ENCODE assay signal across 23 cellular contexts in genomic region chr7:85972504-85973141, GRCh38.
A peak's percentile ranks its signal among the peaks of the same experiment; 100 is the strongest.
DNase-seq lines count a peak whose midpoint lies in the region; ATAC-seq, FAIRE-seq and TF ChIP-seq lines count a peak whose summit lies in the region.
"Had no signal": no experiment of that assay in that cellular context is flagged by ENCODE, and none has a peak within 500 bp of the region (broad histone marks: within the 10 kb centered on the region; RNA-seq: fewer than 3 reads in every experiment).

No MANE protein-coding gene starts in this region.

- no peak for FAIRE-seq in frontal cortex (lab: Jason Lieb, UNC)
- FAIRE-seq: GM12892 had no signal

- H3K36me3 Mint-ChIP-seq in activated CD8-positive, alpha-beta T cell treated with anti-CD3 and anti-CD28 coated beads for 36 hours (ENCODE audit: low read depth): no peaks in the 10 kb centered on the region
- H3K36me3 Mint-ChIP-seq in activated CD8-positive, alpha-beta T cell treated with anti-CD3 and anti-CD28 coated beads, Interleukin-2, amount 10 ng/mL, durations not matched to agents 7 days and 5 days (ENCODE audit: low read depth): no peaks in the 10 kb centered on the region
- H3K36me3 Mint-ChIP-seq in stimulated activated naive B cell treated with anti-CD40 and anti-IgM and Interleukin-4, amounts not matched to agents 10 μg/mL and 1 μg/mL and 100 μg/mL, for 72 hours: no peaks in the 10 kb centered on the region

- H3K27me3 Mint-ChIP-seq in activated CD8-positive, alpha-beta T cell treated with anti-CD3 and anti-CD28 coated beads for 36 hours: no peaks in the 10 kb centered on the region
- H3K27me3 Mint-ChIP-seq in activated CD8-positive, alpha-beta T cell treated with anti-CD3 and anti-CD28 coated beads, Interleukin-2, amount 10 ng/mL, durations not matched to agents 7 days and 5 days (ENCODE audit: low read depth): no peaks in the 10 kb centered on the region
- H3K27me3 Mint-ChIP-seq in stimulated activated naive B cell treated with anti-CD40 and anti-IgM and Interleukin-4, amounts not matched to agents 10 μg/mL and 1 μg/mL and 100 μg/mL, for 72 hours: no peaks in the 10 kb centered on the region

- no peak for TF ChIP-seq CTCF in activated CD8-positive, alpha-beta T cell treated with anti-CD3 and anti-CD28 coated beads for 36 hours (IDR thresholded peaks at IDR 0.05)

- POLR2A ChIA-PET in activated CD8-positive, alpha-beta T cell treated with anti-CD3 and anti-CD28 coated beads for 36 hours (lab: Charles Lee): no interaction called here
- POLR2A ChIA-PET in activated CD8-positive, alpha-beta T cell treated with anti-CD3 and anti-CD28 coated beads, Interleukin-2, amount 10 ng/mL, durations not matched to agents 7 days and 5 days (lab: Charles Lee): no interaction called here

- no peak overlapping the region for H3K4me3 Mint-ChIP-seq in activated CD8-positive, alpha-beta T cell treated with anti-CD3 and anti-CD28 coated beads for 36 hours
- no peak overlapping the region for H3K4me3 Mint-ChIP-seq in activated CD8-positive, alpha-beta T cell treated with anti-CD3 and anti-CD28 coated beads, Interleukin-2, amount 10 ng/mL, durations not matched to agents 7 days and 5 days
- H3K4me3 Mint-ChIP-seq in stimulated activated naive B cell treated with anti-CD40 and anti-IgM and Interleukin-4, amounts not matched to agents 10 μg/mL and 1 μg/mL and 100 μg/mL, for 72 hours: no peak overlapping the region

- H3K4me1 Mint-ChIP-seq in activated CD8-positive, alpha-beta T cell treated with anti-CD3 and anti-CD28 coated beads for 36 hours (ENCODE audit: low read depth): no peaks in the 10 kb centered on the region
- no peaks in the 10 kb centered on the region for H3K4me1 Mint-ChIP-seq in activated CD8-positive, alpha-beta T cell treated with anti-CD3 and anti-CD28 coated beads, Interleukin-2, amount 10 ng/mL, durations not matched to agents 7 days and 5 days (ENCODE audit: low read depth)
- H3K4me1 Mint-ChIP-seq in stimulated activated naive B cell treated with anti-CD40 and anti-IgM and Interleukin-4, amounts not matched to agents 10 μg/mL and 1 μg/mL and 100 μg/mL, for 72 hours: no peaks in the 10 kb centered on the region

- no peaks in the 10 kb centered on the region for H3K9me3 Mint-ChIP-seq in activated CD8-positive, alpha-beta T cell treated with anti-CD3 and anti-CD28 coated beads for 36 hours
- peaks cover 4% of the 10 kb centered on the region for H3K9me3 Mint-ChIP-seq in activated CD8-positive, alpha-beta T cell treated with anti-CD3 and anti-CD28 coated beads, Interleukin-2, amount 10 ng/mL, durations not matched to agents 7 days and 5 days (ENCODE audit: insufficient read depth)
- no peaks in the 10 kb centered on the region for H3K9me3 Mint-ChIP-seq in stimulated activated naive B cell treated with anti-CD40 and anti-IgM and Interleukin-4, amounts not matched to agents 10 μg/mL and 1 μg/mL and 100 μg/mL, for 72 hours

- intact Hi-C loops in activated CD8-positive, alpha-beta T cell treated with anti-CD3 and anti-CD28 coated beads for 36 hours (cut with micrococcal nuclease): no loop called here

- peak; percentile 1 for DNase-seq in activated CD8-positive, alpha-beta T cell treated with anti-CD3 and anti-CD28 coated beads for 36 hours
- no peak for DNase-seq in activated CD8-positive, alpha-beta T cell treated with anti-CD3 and anti-CD28 coated beads, Interleukin-2, amount 10 ng/mL, durations not matched to agents 7 days and 5 days
- DNase-seq in mesenteric fat pad (ENCODE audit: low spot score): peak; percentile 80
- no peak for DNase-seq in stimulated activated naive B cell treated with anti-CD40 and anti-IgM and Interleukin-4, amounts not matched to agents 10 μg/mL and 1 μg/mL and 100 μg/mL, for 72 hours
- no peak for DNase-seq in SHP77 treated with DMSO at 0.1 percent for 48 hours (lab: John Stamatoyannopoulos, UW)
- DNase-seq in frontal cortex (ENCODE audit: low spot score in 2 of 2): no peak
- DNase-seq: 8988T; ACHN; Calu3; DND-41; H7; NCI-H1092 treated with DMSO at 0.1 percent for 48 hours; NCI-H1436 treated with DMSO at 0.1 percent for 48 hours; NCI-H187 treated with DMSO at 0.1 percent for 48 hours; NCI-H2171 treated with DMSO at 0.1 percent for 48 hours; NCI-H345; NCI-H510A treated with DMSO at 0.1 percent for 48 hours; NK-92 treated with Interleukin-12 subunit alpha and Interleukin-12 subunit beta, amount 100 ng/mL, for 24 hours; PC-9; Right ventricle myocardium superior had no signal

- ATAC-seq in activated CD8-positive, alpha-beta T cell treated with anti-CD3 and anti-CD28 coated beads for 36 hours: no peak
- ATAC-seq in activated CD8-positive, alpha-beta T cell treated with anti-CD3 and anti-CD28 coated beads, Interleukin-2, amount 10 ng/mL, durations not matched to agents 7 days and 5 days: no peak
- ATAC-seq in stimulated activated naive B cell treated with anti-CD40 and anti-IgM and Interleukin-4, amounts not matched to agents 10 μg/mL and 1 μg/mL and 100 μg/mL, for 72 hours (replicated peaks): peak; percentile 10 to 22
- ATAC-seq in HG03097 (IDR thresholded peaks at IDR 0.05; ENCODE audit: low FRiP score, unreplicated experiment) (no peak), HG02588 (IDR thresholded peaks at IDR 0.05; ENCODE audit: unreplicated experiment) (no peak)

- CTCF ChIA-PET in activated CD8-positive, alpha-beta T cell treated with anti-CD3 and anti-CD28 coated beads for 36 hours (lab: Charles Lee): no interaction called here
- CTCF ChIA-PET in activated CD8-positive, alpha-beta T cell treated with anti-CD3 and anti-CD28 coated beads, Interleukin-2, amount 10 ng/mL, durations not matched to agents 7 days and 5 days (lab: Charles Lee): no interaction called here

- no peak overlapping the region for H3K27ac Mint-ChIP-seq in activated CD8-positive, alpha-beta T cell treated with anti-CD3 and anti-CD28 coated beads for 36 hours
- H3K27ac Mint-ChIP-seq in activated CD8-positive, alpha-beta T cell treated with anti-CD3 and anti-CD28 coated beads, Interleukin-2, amount 10 ng/mL, durations not matched to agents 7 days and 5 days: no peak overlapping the region
- no peak overlapping the region for H3K27ac Mint-ChIP-seq in stimulated activated naive B cell treated with anti-CD40 and anti-IgM and Interleukin-4, amounts not matched to agents 10 μg/mL and 1 μg/mL and 100 μg/mL, for 72 hours

Comparison
In these comparisons a context has a peak if more than half of its experiments do, and no peak if none do; other contexts are left out.
1. DNase-seq: peak in activated CD8-positive, alpha-beta T cell treated with anti-CD3 and anti-CD28 coated beads for 36 hours (single experiment) and mesenteric fat pad (single experiment); none in activated CD8-positive, alpha-beta T cell treated with anti-CD3 and anti-CD28 coated beads, Interleukin-2, amount 10 ng/mL, durations not matched to agents 7 days and 5 days (single experiment), stimulated activated naive B cell treated with anti-CD40 and anti-IgM and Interleukin-4, amounts not matched to agents 10 μg/mL and 1 μg/mL and 100 μg/mL, for 72 hours (single experiment), SHP77 treated with DMSO at 0.1 percent for 48 hours (single experiment) and frontal cortex (0 of 2).
2. ATAC-seq: peak in stimulated activated naive B cell treated with anti-CD40 and anti-IgM and Interleukin-4, amounts not matched to agents 10 μg/mL and 1 μg/mL and 100 μg/mL, for 72 hours (2 of 2); none in activated CD8-positive, alpha-beta T cell treated with anti-CD3 and anti-CD28 coated beads for 36 hours (single experiment), activated CD8-positive, alpha-beta T cell treated with anti-CD3 and anti-CD28 coated beads, Interleukin-2, amount 10 ng/mL, durations not matched to agents 7 days and 5 days (single experiment), HG03097 (single experiment) and HG02588 (single experiment).